Comparison of ENCODE assay signal across 25 cellular contexts in the genomic region with DNA sequence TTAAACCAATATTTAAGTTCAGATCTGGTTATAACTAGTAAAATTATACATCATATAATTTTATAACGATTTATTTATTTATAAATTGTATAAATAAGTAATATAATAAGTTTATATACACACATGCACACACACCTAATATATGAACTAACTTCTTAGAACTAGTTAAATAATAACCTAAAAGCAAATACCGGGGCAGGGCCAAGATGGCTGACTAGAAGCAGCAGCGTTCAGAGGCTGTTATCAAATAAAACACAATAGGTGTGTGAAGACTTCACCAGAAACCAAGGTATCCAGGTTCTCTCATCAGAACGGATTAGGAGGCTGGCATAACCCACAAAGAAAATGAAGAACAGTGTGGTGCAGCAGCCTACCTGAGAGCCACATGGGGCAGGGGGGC.
DNase-seq lines count a peak whose midpoint lies in the region; FAIRE-seq and TF ChIP-seq lines count a peak whose summit lies in the region.
"Had no signal": no experiment of that assay in that cellular context is flagged by ENCODE, and none has a peak within 500 bp of the region (broad histone marks: within the 10 kb centered on the region; RNA-seq: fewer than 3 reads in every experiment).

No MANE protein-coding gene starts in this region.

- H3K36me3 ChIP-seq in tibial nerve, result no peaks in the 10 kb centered on the region
- H3K36me3 ChIP-seq: BLaER1 treated with 17β-estradiol and CSF1 and Interleukin-3, amounts not matched to agents 10 nM and 100 nM; Peyer's patch; SJCRH30 had no signal

- H3K27ac Mint-ChIP-seq in Calu3 (ENCODE audit: unreplicated experiment) (peak overlapping the region; percentile 55), progenitor cell of endocrine pancreas (peak overlapping the region; percentile 39)
- H3K27ac Mint-ChIP-seq: CD4-positive, alpha-beta T cell had no signal

- no peak overlapping the region for H3K4me3 Mint-ChIP-seq in Calu3 (ENCODE audit: low read depth, unreplicated experiment)
- no peak overlapping the region for H3K4me3 Mint-ChIP-seq in progenitor cell of endocrine pancreas (ENCODE audit: low read depth)
- H3K4me3 Mint-ChIP-seq: CD4-positive, alpha-beta T cell had no signal

- no peak for TF ChIP-seq POLR2A in tibial nerve (IDR thresholded peaks at IDR 0.05)

- 77 to 92% methylated on average over 4 of the region's 4 CpGs for WGBS in tibial nerve, 2 donors

- CTCF ChIA-PET in Calu3 (lab: Charles Lee), result no interaction called here

- no peak overlapping the region for H3K27ac ChIP-seq in tibial nerve
- H3K27ac ChIP-seq: BLaER1 treated with 17β-estradiol and CSF1 and Interleukin-3, amounts not matched to agents 10 nM and 100 nM; HL-60; Peyer's patch; SJCRH30 had no signal

- no peak for TF ChIP-seq EP300 in tibial nerve (IDR thresholded peaks at IDR 0.05)

- no peaks in the 10 kb centered on the region for H3K9me3 ChIP-seq in tibial nerve
- H3K9me3 ChIP-seq: Peyer's patch, SJCRH30 had no signal

- peaks cover 20% of the 10 kb centered on the region for H3K4me1 Mint-ChIP-seq in Calu3 (ENCODE audit: low read depth, unreplicated experiment)
- peaks cover 2% of the 10 kb centered on the region for H3K4me1 Mint-ChIP-seq in progenitor cell of endocrine pancreas (ENCODE audit: low read depth)

- FAIRE-seq in RCC 7860 (lab: Jason Lieb, UNC), result peak; percentile 69
- FAIRE-seq in frontal cortex (lab: Jason Lieb, UNC), result peak; percentile 89
- FAIRE-seq: GM12891 had no signal

- peak; percentile 3 for DNase-seq in Calu3
- DNase-seq in RCC 7860 (ENCODE audit: low spot score), result no peak
- DNase-seq in frontal cortex (ENCODE audit: low spot score in 2 of 2), result no peak
- no peak for DNase-seq in progenitor cell of endocrine pancreas (ENCODE audit: low spot score, unreplicated experiment)
- DNase-seq in tibial nerve (ENCODE audit: low spot score in 2 of 2), result no peak
- DNase-seq in HCEC 1CT, result no peak
- DNase-seq in Ammon's horn (ENCODE audit: low spot score), result no peak
- DNase-seq: CD4-positive, alpha-beta T cell; DMS79; EL; GF-D8; GOT3; NCI-H1092 treated with DMSO at 0.1 percent for 48 hours; NCI-H1436; NCI-H187; NCI-H2081 treated with DMSO at 0.1 percent for 48 hours; NCI-H2171; NCI-H226; NCI-H510A; NCI-H69; Peyer's patch; SJCRH30 had no signal

- H3K27me3 Mint-ChIP-seq in Calu3 (ENCODE audit: unreplicated experiment) (no peaks in the 10 kb centered on the region), progenitor cell of endocrine pancreas (no peaks in the 10 kb centered on the region)
- H3K27me3 Mint-ChIP-seq: CD4-positive, alpha-beta T cell had no signal

- intact Hi-C loops in Calu3 (cut with micrococcal nuclease; ENCODE audit: unreplicated experiment), result no loop called here

- no peak overlapping the region for H3K4me3 ChIP-seq in tibial nerve
- H3K4me3 ChIP-seq: BLaER1 treated with 17β-estradiol and CSF1 and Interleukin-3, amounts not matched to agents 10 nM and 100 nM; Peyer's patch; SJCRH30 had no signal

- TF ChIP-seq CTCF in Calu3 (IDR thresholded peaks at IDR 0.05; ENCODE audit: unreplicated experiment), result no peak
- no peak for TF ChIP-seq CTCF in progenitor cell of endocrine pancreas (IDR thresholded peaks at IDR 0.05; ENCODE audit: unreplicated experiment)
- TF ChIP-seq CTCF in tibial nerve (IDR thresholded peaks at IDR 0.05), result no peak

- H3K4me1 ChIP-seq in tibial nerve, result no peaks in the 10 kb centered on the region
- H3K4me1 ChIP-seq: BLaER1 treated with 17β-estradiol and CSF1 and Interleukin-3, amounts not matched to agents 10 nM and 100 nM; Peyer's patch had no signal

- no TSS peak for BruUV-seq in Calu3 (replicated peaks; lab: Mats Ljungman, UMichigan)

- no peaks in the 10 kb centered on the region for H3K27me3 ChIP-seq in tibial nerve
- H3K27me3 ChIP-seq: BLaER1 treated with 17β-estradiol and CSF1 and Interleukin-3, amounts not matched to agents 10 nM and 100 nM; Peyer's patch; SJCRH30 had no signal

- H3K9me3 Mint-ChIP-seq in Calu3 (ENCODE audit: low read depth, unreplicated experiment), result peaks cover 13% of the 10 kb centered on the region
- peaks cover 16% of the 10 kb centered on the region for H3K9me3 Mint-ChIP-seq in progenitor cell of endocrine pancreas (ENCODE audit: low read depth)

- H3K36me3 Mint-ChIP-seq in Calu3 (ENCODE audit: insufficient read depth, unreplicated experiment) (no peaks in the 10 kb centered on the region), progenitor cell of endocrine pancreas (ENCODE audit: insufficient read depth) (no peaks in the 10 kb centered on the region)
